ENCODE assay signal across 32 cellular contexts in the genomic region with DNA sequence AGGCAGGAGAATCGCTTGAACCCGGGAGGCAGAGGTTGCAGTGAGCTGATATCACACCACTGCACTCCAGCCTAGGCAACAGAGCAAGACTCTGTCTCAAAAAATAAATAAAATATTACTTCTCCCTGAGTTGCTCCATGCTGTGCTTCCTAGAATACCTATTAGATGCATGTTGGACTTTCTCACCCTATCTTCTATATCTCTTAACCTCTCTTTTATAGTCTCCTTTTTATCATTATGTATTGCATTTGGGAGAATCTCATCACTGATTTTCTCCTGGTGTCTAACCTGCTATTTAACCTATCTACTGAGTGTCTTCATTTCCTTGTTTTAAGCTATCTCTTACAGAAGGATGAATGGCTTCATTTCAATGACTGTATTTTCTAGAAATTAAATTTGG. TPM values are rescaled to one million over a fixed set of nuclear protein-coding genes. Genes with fewer than 3 reads are reported as not detected.
DNase-seq lines count a peak whose midpoint lies in the region; ATAC-seq and TF ChIP-seq lines count a peak whose summit lies in the region.
"Had no signal": no experiment of that assay in that cellular context is flagged by ENCODE, and none has a peak within 500 bp of the region (broad histone marks: within the 10 kb centered on the region; RNA-seq: fewer than 3 reads in every experiment).

No MANE protein-coding gene starts in this region.

- TF ChIP-seq RAD21 in SK-N-SH (IDR thresholded peaks at IDR 0.05; ENCODE audit: low read length) = no peak

- no peaks in the 10 kb centered on the region for H3F3A ChIP-seq in SK-N-SH (replicated peaks; ENCODE audit: insufficient read depth)

- CTCF ChIA-PET in SK-N-SH (lab: Yijun Ruan, JAX) (no interaction called here), Calu3 (lab: Charles Lee) (no interaction called here), HEK293 (lab: Yijun Ruan, JAX) (no interaction called here)

- H3K4me2 ChIP-seq in SK-N-SH = no peak overlapping the region
- H3K4me2 ChIP-seq: A549; BLaER1; BLaER1 treated with 17β-estradiol and CSF1 and Interleukin-3, amounts not matched to agents 10 nM and 100 nM had no signal

- no peak overlapping the region for H2AFZ ChIP-seq in SK-N-SH (ENCODE audit: low read depth)

- H4K20me1 ChIP-seq in SK-N-SH (ENCODE audit: insufficient read depth) = no peaks in the 10 kb centered on the region
- H4K20me1 ChIP-seq: BLaER1; BLaER1 treated with 17β-estradiol and CSF1 and Interleukin-3, amounts not matched to agents 10 nM and 100 nM had no signal

- H3K27me3 ChIP-seq in SK-N-SH (ENCODE audit: insufficient read depth) = peaks cover 5% of the 10 kb centered on the region; the same call in 1 of the 2 replicates
- H3K27me3 ChIP-seq: BE2C; BLaER1; BLaER1 treated with 17β-estradiol and CSF1 and Interleukin-3, amounts not matched to agents 10 nM and 100 nM had no signal

- no peaks in the 10 kb centered on the region for H3K9me2 ChIP-seq in SK-N-SH

- H3K9me3 Mint-ChIP-seq in Calu3 (ENCODE audit: low read depth, unreplicated experiment) = no peaks in the 10 kb centered on the region
- H3K9me3 Mint-ChIP-seq: CD4-positive, alpha-beta T cell; CD4-positive, CD25-positive, alpha-beta regulatory T cell; CD8-positive, alpha-beta T cell had no signal

- H3K27ac ChIP-seq in SK-N-SH (ENCODE audit: low read depth in 2 of 2, low read length in 1 of 2) = no peak overlapping the region
- no peak overlapping the region for H3K27ac ChIP-seq in HEK293 (ENCODE audit: extremely low read depth, low read depth, low read length)
- H3K27ac ChIP-seq: 22Rv1; A549; BLaER1; BLaER1 treated with 17β-estradiol and CSF1 and Interleukin-3, amounts not matched to agents 10 nM and 100 nM; C4-2B had no signal

- no peak overlapping the region for H3K4me3 ChIP-seq in SK-N-SH (ENCODE audit: low read depth in 2 of 2, low read length in 1 of 2)
- no peak overlapping the region for H3K4me3 ChIP-seq in HEK293 (ENCODE audit: low read depth, low read length)
- H3K4me3 ChIP-seq: A549; BLaER1; BLaER1 treated with 17β-estradiol and CSF1 and Interleukin-3, amounts not matched to agents 10 nM and 100 nM had no signal

- H3K36me3 ChIP-seq in SK-N-SH (replicated peaks in 1 of 2; ENCODE audit: control insufficient read depth in 1 of 2, insufficient read depth in 2 of 2, low read length in 1 of 2) (no peaks in the 10 kb centered on the region), HEK293 (ENCODE audit: control insufficient read depth in 2 of 2, insufficient read depth in 1 of 2, low read length in 2 of 2) (no peaks in the 10 kb centered on the region)
- H3K36me3 ChIP-seq: BE2C; BLaER1; BLaER1 treated with 17β-estradiol and CSF1 and Interleukin-3, amounts not matched to agents 10 nM and 100 nM had no signal

- H3K27ac Mint-ChIP-seq in Calu3 (ENCODE audit: unreplicated experiment) = peak overlapping the region; percentile 29
- H3K27ac Mint-ChIP-seq: B cell; CD14-positive monocyte; CD4-positive, alpha-beta memory T cell; CD4-positive, alpha-beta T cell; CD4-positive, CD25-positive, alpha-beta regulatory T cell; CD8-positive, alpha-beta memory T cell; CD8-positive, alpha-beta T cell had no signal

- no peak for TF ChIP-seq CTCF in SK-N-SH (IDR thresholded peaks at IDR 0.05)
- TF ChIP-seq CTCF in Calu3 (IDR thresholded peaks at IDR 0.05; ENCODE audit: unreplicated experiment) = no peak
- no peak for TF ChIP-seq CTCF in HEK293 (tag by site-specific recombination; IDR thresholded peaks at IDR 0.05)

- no peak overlapping the region for H3K4me3 Mint-ChIP-seq in Calu3 (ENCODE audit: low read depth, unreplicated experiment)
- H3K4me3 Mint-ChIP-seq: B cell; CD4-positive, alpha-beta memory T cell; CD4-positive, alpha-beta T cell; CD4-positive, CD25-positive, alpha-beta regulatory T cell; CD8-positive, alpha-beta memory T cell; CD8-positive, alpha-beta T cell had no signal

- H3K4me1 ChIP-seq in SK-N-SH (ENCODE audit: control insufficient read depth in 1 of 2, insufficient read depth in 2 of 2, low read depth in 1 of 2, low read length in 1 of 2) = no peaks in the 10 kb centered on the region
- H3K4me1 ChIP-seq in HEK293 (ENCODE audit: control insufficient read depth, insufficient read depth, low read length) = no peaks in the 10 kb centered on the region
- H3K4me1 ChIP-seq: BE2C; BLaER1; BLaER1 treated with 17β-estradiol and CSF1 and Interleukin-3, amounts not matched to agents 10 nM and 100 nM; Caco-2 had no signal

- H3K27me3 Mint-ChIP-seq in Calu3 (ENCODE audit: unreplicated experiment) = peaks cover 11% of the 10 kb centered on the region

- no peaks in the 10 kb centered on the region for H3K36me3 Mint-ChIP-seq in Calu3 (ENCODE audit: insufficient read depth, unreplicated experiment)
- H3K36me3 Mint-ChIP-seq: CD14-positive monocyte; CD4-positive, alpha-beta memory T cell; CD4-positive, CD25-positive, alpha-beta regulatory T cell; CD8-positive, alpha-beta T cell had no signal

- POLR2A ChIA-PET in SK-N-SH (lab: Yijun Ruan, JAX) = no interaction called here
- POLR2A ChIA-PET in HEK293 (lab: Yijun Ruan, JAX) = no interaction called here

- H3K9ac ChIP-seq in SK-N-SH = no peak overlapping the region
- H3K9ac ChIP-seq: BLaER1; BLaER1 treated with 17β-estradiol and CSF1 and Interleukin-3, amounts not matched to agents 10 nM and 100 nM had no signal

- H3K9me3 ChIP-seq in SK-N-SH = no peaks in the 10 kb centered on the region
- H3K9me3 ChIP-seq in HEK293 (ENCODE audit: control insufficient read depth, insufficient read depth, low read depth, low read length) = no peaks in the 10 kb centered on the region
- H3K9me3 ChIP-seq: BE2C; BLaER1; BLaER1 treated with 17β-estradiol and CSF1 and Interleukin-3, amounts not matched to agents 10 nM and 100 nM; Caco-2 had no signal

- no peaks in the 10 kb centered on the region for H3K79me2 ChIP-seq in SK-N-SH (ENCODE audit: insufficient read depth)

- no peak for DNase-seq in SK-N-SH
- no peak for DNase-seq in Calu3
- DNase-seq in NCI-H82 treated with DMSO at 0.1 percent for 48 hours (lab: John Stamatoyannopoulos, UW; ENCODE audit: unreplicated experiment) = no peak
- DNase-seq: 8988T; ACHN; AML-193; BE2C; C1 segment of cervical spinal cord; Caco-2; CD4-positive, alpha-beta memory T cell; CD4-positive, alpha-beta T cell; CD4-positive, CD25-positive, alpha-beta regulatory T cell; CD8-positive, alpha-beta memory T cell; CD8-positive, alpha-beta T cell; COR-L47; DMS 273 treated with DMSO at 0.1 percent for 48 hours; DMS153; DMS53; DMS79; DMS79 treated with DMSO at 0.1 percent for 48 hours; DND-41; EL had no signal

- 65% methylated on average over 2 of the region's 2 CpGs for WGBS in SK-N-SH (ENCODE audit: low lambda C conversion rate)

- H3K4me1 Mint-ChIP-seq in Calu3 (ENCODE audit: low read depth, unreplicated experiment) = no peaks in the 10 kb centered on the region
- H3K4me1 Mint-ChIP-seq: B cell; CD14-positive monocyte; CD4-positive, alpha-beta memory T cell; CD4-positive, CD25-positive, alpha-beta regulatory T cell; CD8-positive, alpha-beta memory T cell had no signal

- no peak for ATAC-seq in SK-N-SH treated with all-trans-retinoic acid at 6 μM for 48 hours
- no peak for ATAC-seq in GM19397 (IDR thresholded peaks at IDR 0.05; ENCODE audit: unreplicated experiment)
- ATAC-seq: A549; CD8-positive, alpha-beta T cell had no signal

- intact Hi-C loops in Calu3 (cut with micrococcal nuclease; ENCODE audit: unreplicated experiment) = no loop called here

- BruUV-seq in Calu3 (replicated peaks; lab: Mats Ljungman, UMichigan) = no TSS peak

- TF ChIP-seq EP300 in SK-N-SH (IDR thresholded peaks at IDR 0.05; ENCODE audit: borderline replicate concordance in 1 of 2, low read depth in 1 of 2, low read length in 1 of 2) = no peak

TF ChIP-seq in SK-N-SH treated with all-trans-retinoic acid at 6 μM for 48 hours, 23 proteins besides CTCF, POLR2A, EP300 and RAD21 (continues in another document):
- TF ChIP-seq OSR1 (CRISPR knock-in tag; IDR thresholded peaks at IDR 0.05) (no peak), ZFP30 (CRISPR knock-in tag; IDR thresholded peaks at IDR 0.05) (peak; percentile 83)

TF ChIP-seq in SK-N-SH, 30 proteins besides CTCF, POLR2A, EP300 and RAD21 (continues in another document):
- TF ChIP-seq SIN3A (IDR thresholded peaks at IDR 0.05; ENCODE audit: borderline replicate concordance, low read depth, low read length) = no peak
- no peak for TF ChIP-seq GATA2 (CRISPR knock-in tag; IDR thresholded peaks at IDR 0.05)

TF ChIP-seq in HEK293, 187 proteins besides CTCF, POLR2A, EP300 and RAD21:
- TF ChIP-seq ZNF768 (tag by site-specific recombination; IDR thresholded peaks at IDR 0.05) (no peak), ZNF133 (tag by site-specific recombination; IDR thresholded peaks at IDR 0.05) (peak; percentile 59; the same call in 1 of the 2 replicates), SETDB1 (IDR thresholded peaks at IDR 0.05; ENCODE audit: insufficient read length, low read length) (no peak), ZNF624 (tag by site-specific recombination; IDR thresholded peaks at IDR 0.05) (no peak), ZBTB11 (tag by site-specific recombination; conservative IDR thresholded peaks at IDR 0.05; ENCODE audit: low read depth) (no peak)
TF ChIP-seq in HEK293: peak in this region for 1.

RNA-seq across cellular contexts. Expression of gene NANOS1, which starts 32.1 kb away (rescaled TPM):
- polyA plus RNA-seq in SK-N-SH (2012; rRNA removed) = 0.81 and 0.86 TPM in 2 replicates
- 1.1 and 1.3 TPM in 2 replicates for polyA plus RNA-seq in SK-N-SH (2012; cell fraction: cytosol; rRNA removed)
- 0.20 and 0.45 TPM in 2 replicates for polyA plus RNA-seq in SK-N-SH (2012; cell fraction: nucleus; rRNA removed)
- total RNA-seq in Calu3 (2022) = 4.6 and 6.8 TPM in 2 replicates
- polyA plus RNA-seq: CD14-positive monocyte; CD4-positive, CD25-positive, alpha-beta regulatory T cell had no signal
